Comparison of ENCODE assay signal across 8 cellular contexts in the genomic region with DNA sequence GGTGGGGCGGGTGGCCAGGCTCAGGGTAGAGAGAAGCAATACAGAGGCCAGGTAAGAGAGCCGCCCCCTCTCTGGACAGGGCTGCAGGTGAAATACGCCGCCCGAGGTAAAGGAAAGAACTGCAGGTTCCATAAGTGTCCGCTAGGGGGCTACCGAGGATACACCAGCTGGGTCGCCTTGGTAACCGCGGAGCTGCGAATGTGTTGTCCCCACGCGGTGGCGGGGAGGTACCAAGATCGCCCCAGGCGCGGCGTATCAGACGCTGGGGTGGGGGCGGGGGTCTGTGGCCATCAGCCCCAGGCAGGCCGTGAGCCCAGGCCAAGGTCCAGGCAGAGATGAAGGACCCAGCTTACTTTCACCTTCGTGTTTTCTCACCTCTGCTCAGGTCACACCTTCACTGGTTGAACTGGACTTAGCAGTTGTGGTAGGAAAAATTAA.
DNase-seq lines count a peak whose midpoint lies in the region; ATAC-seq and TF ChIP-seq lines count a peak whose summit lies in the region.

No MANE protein-coding gene starts in this region.

- DNase-seq in NCI-H187 (lab: John Stamatoyannopoulos, UW) (peak; percentile 49 to 61), NCI-H187 treated with DMSO at 0.1 percent for 48 hours (lab: John Stamatoyannopoulos, UW) (no peak), NCI-H226 (peak; percentile 31), T47D (ENCODE audit: low read depth in 1 of 2, low spot score in 1 of 2) (peak; percentile 92), inferior parietal cortex (ENCODE audit: extremely low spot score) (peak; percentile 83)
- peak; percentile 66 to 70 for DNase-seq in stimulated activated CD4-positive, alpha-beta T cell treated with anti-CD3 and anti-CD28 coated beads, Interleukin-15, amount 100 ng/mL, for 1 hour (ENCODE audit: low read depth in 1 of 2, low spot score in 1 of 2)

- TF ChIP-seq CTCF in WI38 (IDR thresholded peaks at IDR 0.05; ENCODE audit: low read depth, low read length): peak; percentile 96

- in situ Hi-C loops in T47D (cut with HindIII; ENCODE audit: low pct_unique_long_range_greater_than_20kb, low sequenced_read_pairs): no loop called here

- peak; percentile 72 for ATAC-seq in HG03139 (IDR thresholded peaks at IDR 0.05; ENCODE audit: unreplicated experiment)

- peak overlapping the region; percentile 34 for H3K4me3 ChIP-seq in WI38 (ENCODE audit: low read depth, low read length)
